In the genomic region with DNA sequence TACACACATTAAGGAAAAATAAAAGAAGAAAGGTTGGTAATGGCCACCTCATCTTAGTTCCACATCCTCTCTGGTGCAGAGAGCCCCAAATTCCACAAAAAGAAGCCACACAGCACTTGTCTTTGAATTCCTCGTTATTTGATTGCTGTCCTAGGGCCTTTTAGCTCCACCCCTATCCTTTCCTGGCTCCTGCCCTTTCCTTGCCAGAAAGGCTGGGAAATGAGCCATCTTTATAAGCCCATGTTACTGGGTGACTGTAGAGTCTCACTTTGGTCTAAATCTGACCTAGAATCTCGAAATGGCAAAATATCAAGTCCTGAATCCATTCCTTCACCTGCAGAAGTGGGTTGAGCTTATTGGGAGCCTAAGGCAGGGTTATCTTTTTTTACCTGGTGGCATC, we compare ENCODE assay signal across 19 cellular contexts. TPM values are rescaled to one million over a fixed set of nuclear protein-coding genes. Genes with fewer than 3 reads are reported as not detected.
"Had no signal": no experiment of that assay in that cellular context is flagged by ENCODE, and none has a peak within 500 bp of the region (broad histone marks: within the 10 kb centered on the region; RNA-seq: fewer than 3 reads in every experiment).

No MANE protein-coding gene starts in this region.

- DNase-seq: activated CD4-positive, alpha-beta T cell treated with anti-CD3 and anti-CD28 coated beads, Interleukin-2, amount 50 U/mL, for 4 hours; activated CD4-positive, CD25-positive, alpha-beta regulatory T cell treated with anti-CD3 and anti-CD28 coated beads, Interleukin-2, amount 50 U/mL, for 72 hours; activated CD8-positive, alpha-beta memory T cell treated with anti-CD3 and anti-CD28 coated beads, Interleukin-2, amount 10 ng/mL, durations not matched to agents 7 days and 5 days; activated effector memory CD4-positive, alpha-beta T cell treated with anti-CD3 and anti-CD28 coated beads, Interleukin-2, amount 50 U/mL, for 16 hours; activated T-cell treated with anti-CD3 and anti-CD28 coated beads, Interleukin-2, amount 50 U/mL, for 24 hours; cortex of kidney; left ventricle myocardium superior; natural killer cell; nucleus accumbens; sigmoid colon; stimulated activated CD8-positive, alpha-beta memory T cell treated with anti-CD3 and anti-CD28 coated beads, Interleukin-4, amount 100 ng/mL, for 48 hours; SW 1271; testis; upper lobe of right lung had no signal

- H3K4me3 Mint-ChIP-seq: activated CD8-positive, alpha-beta memory T cell treated with anti-CD3 and anti-CD28 coated beads, Interleukin-2, amount 10 ng/mL, durations not matched to agents 7 days and 5 days; activated T-cell treated with anti-CD3 and anti-CD28 coated beads, Interleukin-2, amount 50 U/mL, for 24 hours; natural killer cell; stimulated activated naive CD8-positive, alpha-beta T cell treated with anti-CD3 and anti-CD28 coated beads, Interleukin-15, Interleukin-2, amounts not matched to agents 100 ng/mL and 50 ng/mL, for 24 hours had no signal

- H3K27ac Mint-ChIP-seq: activated CD8-positive, alpha-beta memory T cell treated with anti-CD3 and anti-CD28 coated beads, Interleukin-2, amount 10 ng/mL, durations not matched to agents 7 days and 5 days; activated naive CD8-positive, alpha-beta T cell; activated T-cell treated with anti-CD3 and anti-CD28 coated beads, Interleukin-2, amount 50 U/mL, for 24 hours; natural killer cell had no signal

- H3K4me3 ChIP-seq: psoas muscle, sigmoid colon, SJSA1, testis, upper lobe of right lung had no signal

- H3K27me3 Mint-ChIP-seq: activated naive CD8-positive, alpha-beta T cell; stimulated activated naive CD8-positive, alpha-beta T cell treated with anti-CD3 and anti-CD28 coated beads, Interleukin-15, Interleukin-2, amounts not matched to agents 100 ng/mL and 50 ng/mL, for 24 hours had no signal

- ATAC-seq: activated CD8-positive, alpha-beta memory T cell treated with anti-CD3 and anti-CD28 coated beads, Interleukin-2, amount 10 ng/mL, durations not matched to agents 7 days and 5 days; esophagus mucosa; left ventricle myocardium superior; natural killer cell; psoas muscle; upper lobe of right lung had no signal

- H3K27ac ChIP-seq: psoas muscle, sigmoid colon, SJSA1, testis, upper lobe of right lung had no signal

- H3K9me3 Mint-ChIP-seq: activated T-cell treated with anti-CD3 and anti-CD28 coated beads, Interleukin-2, amount 50 U/mL, for 24 hours; natural killer cell; stimulated activated naive CD8-positive, alpha-beta T cell treated with anti-CD3 and anti-CD28 coated beads, Interleukin-15, Interleukin-2, amounts not matched to agents 100 ng/mL and 50 ng/mL, for 24 hours had no signal

- H3K9me3 ChIP-seq: psoas muscle, sigmoid colon, SJSA1, testis, upper lobe of right lung had no signal

- H3K27me3 ChIP-seq: SJSA1, testis had no signal

RNA-seq across cellular contexts. Expression of a gene that starts 4.3 kb away (rescaled TPM):
- total RNA-seq: natural killer cell had no signal
